Comparison of ENCODE assay signal across 12 cellular contexts in the genomic region with DNA sequence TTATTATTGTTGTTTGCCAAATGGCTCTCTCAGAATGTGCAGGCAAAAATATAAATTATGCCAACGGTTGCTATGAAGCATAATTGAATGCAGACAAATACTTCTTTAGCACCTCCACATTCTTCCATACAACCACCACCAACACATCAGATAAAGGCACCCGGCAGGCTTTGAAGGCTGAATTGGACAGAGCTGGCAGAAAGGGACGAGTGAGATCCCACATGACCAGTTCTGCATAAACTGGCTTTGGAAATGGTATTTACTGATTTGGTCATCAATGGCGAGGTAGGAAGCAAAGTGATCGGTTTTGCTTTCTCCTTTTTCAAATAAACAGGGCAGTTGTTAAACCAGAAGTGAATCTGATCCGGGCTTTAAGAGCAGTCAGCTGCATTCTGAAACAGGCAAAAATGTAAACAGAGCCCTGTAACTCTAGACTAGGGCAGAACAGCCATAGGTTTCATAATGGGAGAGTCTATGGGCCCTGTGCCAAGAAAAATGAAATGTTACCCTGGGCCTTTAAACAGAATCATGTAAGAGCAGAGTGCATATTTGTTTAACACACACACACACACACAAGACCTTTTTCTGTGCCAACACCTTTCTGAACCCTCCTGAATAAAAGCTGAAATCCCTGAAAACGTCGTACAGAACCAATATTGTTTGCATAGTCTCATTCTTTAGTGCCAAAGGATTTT.
DNase-seq lines count a peak whose midpoint lies in the region; ATAC-seq, FAIRE-seq and TF ChIP-seq lines count a peak whose summit lies in the region.
"Had no signal": no experiment of that assay in that cellular context is flagged by ENCODE, and none has a peak within 500 bp of the region (broad histone marks: within the 10 kb centered on the region; RNA-seq: fewer than 3 reads in every experiment).

No MANE protein-coding gene starts in this region.

- POLR2A ChIA-PET in activated CD4-positive, alpha-beta memory T cell treated with anti-CD3 and anti-CD28 coated beads for 36 hours (lab: Charles Lee): no interaction called here

- H3K36me3 ChIP-seq in astrocyte (ENCODE audit: insufficient read depth, low read length): no peaks in the 10 kb centered on the region
- H3K36me3 ChIP-seq: neutrophil had no signal

- ATAC-seq in left colon (peak; percentile 97), GM19351 (IDR thresholded peaks at IDR 0.05; ENCODE audit: unreplicated experiment) (no peak), GM21529 (IDR thresholded peaks at IDR 0.05; ENCODE audit: unreplicated experiment) (no peak)

- H3K4me2 ChIP-seq in astrocyte (ENCODE audit: low read length): peak overlapping the region; percentile 71

- no peaks in the 10 kb centered on the region for H3K79me2 ChIP-seq in astrocyte (ENCODE audit: insufficient read depth, low read length)

- H3K4me1 ChIP-seq in astrocyte (ENCODE audit: insufficient read depth, low read length): peaks cover 3% of the 10 kb centered on the region

- no peaks in the 10 kb centered on the region for H3K27me3 Mint-ChIP-seq in astrocyte (ENCODE audit: low read depth, unreplicated experiment)
- no peaks in the 10 kb centered on the region for H3K27me3 Mint-ChIP-seq in type B pancreatic cell
- H3K27me3 Mint-ChIP-seq in activated CD4-positive, alpha-beta memory T cell treated with anti-CD3 and anti-CD28 coated beads for 36 hours: no peaks in the 10 kb centered on the region

- no peak overlapping the region for H3K4me3 Mint-ChIP-seq in astrocyte (ENCODE audit: unreplicated experiment)
- H3K4me3 Mint-ChIP-seq in type B pancreatic cell: peak overlapping the region; percentile 79
- H3K4me3 Mint-ChIP-seq in activated CD4-positive, alpha-beta memory T cell treated with anti-CD3 and anti-CD28 coated beads for 36 hours: no peak overlapping the region

- DNase-seq in DMS 273 (lab: John Stamatoyannopoulos, UW; ENCODE audit: unreplicated experiment) (peak; percentile 4), DMS 273 treated with DMSO at 0.1 percent for 48 hours (lab: John Stamatoyannopoulos, UW) (no peak), astrocyte (ENCODE audit: low read depth) (peak; percentile 43), left colon (peak; percentile 37 to 55), type B pancreatic cell (ENCODE audit: extremely low spot score, unreplicated experiment) (no peak)
- no peak for DNase-seq in activated CD4-positive, alpha-beta memory T cell treated with anti-CD3 and anti-CD28 coated beads for 36 hours
- DNase-seq: activated naive CD4-positive, alpha-beta T cell; NCI-H2227 treated with DMSO at 0.1 percent for 48 hours had no signal

- peak overlapping the region; percentile 4 for H3K27ac Mint-ChIP-seq in astrocyte (ENCODE audit: unreplicated experiment)
- H3K27ac Mint-ChIP-seq in type B pancreatic cell: peak overlapping the region; percentile 76
- no peak overlapping the region for H3K27ac Mint-ChIP-seq in activated CD4-positive, alpha-beta memory T cell treated with anti-CD3 and anti-CD28 coated beads for 36 hours

- CTCF ChIA-PET in activated CD4-positive, alpha-beta memory T cell treated with anti-CD3 and anti-CD28 coated beads for 36 hours (lab: Charles Lee): no interaction called here

- H2AFZ ChIP-seq in astrocyte (ENCODE audit: low read depth, low read length): peak overlapping the region; percentile 28

- H3K4me1 Mint-ChIP-seq in astrocyte (ENCODE audit: low read depth, unreplicated experiment) (peaks cover 30% of the 10 kb centered on the region), type B pancreatic cell (ENCODE audit: unreplicated experiment) (peaks cover 47% of the 10 kb centered on the region)
- no peaks in the 10 kb centered on the region for H3K4me1 Mint-ChIP-seq in activated CD4-positive, alpha-beta memory T cell treated with anti-CD3 and anti-CD28 coated beads for 36 hours (ENCODE audit: low read depth)

- no peak overlapping the region for H3K27ac ChIP-seq in astrocyte (ENCODE audit: low read depth, low read length)
- H3K27ac ChIP-seq: 22Rv1, neutrophil had no signal

- no peaks in the 10 kb centered on the region for H3K36me3 Mint-ChIP-seq in astrocyte (ENCODE audit: low read depth, unreplicated experiment)
- H3K36me3 Mint-ChIP-seq in type B pancreatic cell: peaks cover 15% of the 10 kb centered on the region
- no peaks in the 10 kb centered on the region for H3K36me3 Mint-ChIP-seq in activated CD4-positive, alpha-beta memory T cell treated with anti-CD3 and anti-CD28 coated beads for 36 hours

- no peaks in the 10 kb centered on the region for H3K9me3 ChIP-seq in astrocyte (ENCODE audit: insufficient read depth, low read depth, low read length)
- H3K9me3 ChIP-seq: neutrophil had no signal

- FAIRE-seq in astrocyte (lab: Jason Lieb, UNC): no peak

- TF ChIP-seq CTCF in astrocyte (IDR thresholded peaks at IDR 0.05; ENCODE audit: insufficient read depth, low read depth, low read length): no peak
- no peak for TF ChIP-seq CTCF in type B pancreatic cell (conservative IDR thresholded peaks at IDR 0.05)

- H3K4me3 ChIP-seq in astrocyte (ENCODE audit: insufficient read depth, low read depth, low read length): no peak overlapping the region

- no peaks in the 10 kb centered on the region for H3K9me3 Mint-ChIP-seq in astrocyte (ENCODE audit: unreplicated experiment)
- no peaks in the 10 kb centered on the region for H3K9me3 Mint-ChIP-seq in type B pancreatic cell
- H3K9me3 Mint-ChIP-seq in activated CD4-positive, alpha-beta memory T cell treated with anti-CD3 and anti-CD28 coated beads for 36 hours: no peaks in the 10 kb centered on the region

- H3K9ac ChIP-seq in astrocyte (ENCODE audit: low read length): no peak overlapping the region

- no peaks in the 10 kb centered on the region for H3K27me3 ChIP-seq in astrocyte (ENCODE audit: insufficient read depth, low read length)
- H3K27me3 ChIP-seq: neutrophil had no signal

- intact Hi-C loops in left colon (cut with DNase I, micrococcal nuclease): no loop called here
- intact Hi-C loops in activated CD4-positive, alpha-beta memory T cell treated with anti-CD3 and anti-CD28 coated beads for 36 hours (cut with micrococcal nuclease): no loop called here

- no peaks in the 10 kb centered on the region for H4K20me1 ChIP-seq in astrocyte (ENCODE audit: insufficient read depth, low read length)

Comparison
In these comparisons a context has a peak if more than half of its experiments do, and no peak if none do; other contexts are left out.
1. DNase-seq: peak in DMS 273 (single experiment), astrocyte (single experiment) and left colon (2 of 2); none in DMS 273 treated with DMSO at 0.1 percent for 48 hours (single experiment), type B pancreatic cell (single experiment) and activated CD4-positive, alpha-beta memory T cell treated with anti-CD3 and anti-CD28 coated beads for 36 hours (single experiment).